In genomic region chr4:86935833-86936721, GRCh38 we compare ENCODE assay signal across 8 cellular contexts. TPM values are rescaled to one million over a fixed set of nuclear protein-coding genes. Genes with fewer than 3 reads are reported as not detected.
DNase-seq lines count a peak whose midpoint lies in the region; ATAC-seq and TF ChIP-seq lines count a peak whose summit lies in the region.

No MANE protein-coding gene starts in this region.

- peak overlapping the region; percentile 67 for H4K8ac ChIP-seq in trophoblast cell (ENCODE audit: low read depth, low read length)

- H3K79me1 ChIP-seq in trophoblast cell (ENCODE audit: low read length), result peaks cover 13% of the 10 kb centered on the region

- no peak overlapping the region for H4K12ac ChIP-seq in trophoblast cell (ENCODE audit: low read depth, low read length)

- H3K23ac ChIP-seq in trophoblast cell (ENCODE audit: low read length), result no peak overlapping the region

- H3K27me3 ChIP-seq in BLaER1 treated with 17β-estradiol and CSF1 and Interleukin-3, amounts not matched to agents 10 nM and 100 nM, result no peaks in the 10 kb centered on the region
- H3K27me3 ChIP-seq in trophoblast cell (ENCODE audit: insufficient read depth, low read length), result no peaks in the 10 kb centered on the region
- H3K27me3 ChIP-seq in upper lobe of left lung, result no peaks in the 10 kb centered on the region

- H3K27ac ChIP-seq in BLaER1 treated with 17β-estradiol and CSF1 and Interleukin-3, amounts not matched to agents 10 nM and 100 nM, result peak overlapping the region; percentile 88 to 94 (median 91)
- H3K27ac ChIP-seq in trophoblast cell (ENCODE audit: low read depth, low read length) (peak overlapping the region; percentile 56), upper lobe of left lung (peak overlapping the region; percentile 93 to 99 (median 97))

- TF ChIP-seq EP300 in upper lobe of left lung (IDR thresholded peaks at IDR 0.05), result no peak

- peaks cover 8% of the 10 kb centered on the region for H3K79me2 ChIP-seq in trophoblast cell (ENCODE audit: control insufficient read depth, insufficient read depth, low read length, poor library complexity)

- peak overlapping the region; percentile 40 for H3K14ac ChIP-seq in trophoblast cell (ENCODE audit: low read length)

- H2AK5ac ChIP-seq in trophoblast cell (ENCODE audit: low read length), result no peak overlapping the region

- H2BK12ac ChIP-seq in trophoblast cell (ENCODE audit: low read length), result no peak overlapping the region

- TF ChIP-seq POLR2A in upper lobe of left lung (IDR thresholded peaks at IDR 0.05), result peak in 3 of 4 donors; percentile 35 to 78 (median 68)

- no peaks in the 10 kb centered on the region for H3K9me3 ChIP-seq in BLaER1 treated with 17β-estradiol and CSF1 and Interleukin-3, amounts not matched to agents 10 nM and 100 nM (replicated peaks in 1 of 11)
- H3K9me3 ChIP-seq in trophoblast cell (ENCODE audit: insufficient read depth, low read depth, low read length), result peaks cover 2% of the 10 kb centered on the region
- no peaks in the 10 kb centered on the region for H3K9me3 ChIP-seq in upper lobe of left lung

- DNase-seq in SIG-M5 (lab: John Stamatoyannopoulos, UW), result peak; percentile 42
- DNase-seq in activated gamma-delta T cell treated with anti-CD3 and anti-CD28 coated beads, Interleukin-2, amount 50 U/mL, for 16 hours (ENCODE audit: low read depth), result peak; percentile 58
- DNase-seq in head of caudate nucleus, result peak; percentile 17 to 79 (median 48)
- DNase-seq in trophoblast cell, result peak; percentile 88 to 91
- DNase-seq in upper lobe of left lung, result peak; percentile 81 to 89

- no peak for TF ChIP-seq CTCF in upper lobe of left lung (IDR thresholded peaks at IDR 0.05)

- H4K20me1 ChIP-seq in BLaER1 treated with 17β-estradiol and CSF1 and Interleukin-3, amounts not matched to agents 10 nM and 100 nM, result peaks cover 0 to 9% (median 0%) of the 10 kb centered on the region in 11 experiments; a peak in 6 of 22 replicates

- H3K9ac ChIP-seq in BLaER1 treated with 17β-estradiol and CSF1 and Interleukin-3, amounts not matched to agents 10 nM and 100 nM, result peak overlapping the region; percentile 87 to 98 (median 93)
- H3K9ac ChIP-seq in trophoblast cell (ENCODE audit: low read length), result no peak overlapping the region

- ATAC-seq in GM19328 (IDR thresholded peaks at IDR 0.05; ENCODE audit: unreplicated experiment) (peak; percentile 20), HG03457 (IDR thresholded peaks at IDR 0.05; ENCODE audit: unreplicated experiment) (peak; percentile 22), upper lobe of left lung (ENCODE audit: low FRiP score in 2 of 2) (peak; percentile 77 to 81)

- H2AFZ ChIP-seq in trophoblast cell (ENCODE audit: insufficient read depth, low read length, poor library complexity), result peak overlapping the region; percentile 96

- H2BK120ac ChIP-seq in trophoblast cell (ENCODE audit: insufficient read depth, low read length, poor library complexity), result no peak overlapping the region

- intact Hi-C loops in head of caudate nucleus (cut with DNase I), result loop anchor here (2.0 kb wide), 1 partner anchor 71 kb away; no protein-coding TSS in a partner anchor

- peak overlapping the region; percentile 80 to 98 (median 92) for H3K4me3 ChIP-seq in BLaER1 treated with 17β-estradiol and CSF1 and Interleukin-3, amounts not matched to agents 10 nM and 100 nM
- H3K4me3 ChIP-seq in trophoblast cell (ENCODE audit: low read depth, low read length) (peak overlapping the region; percentile 90), upper lobe of left lung (peak overlapping the region; percentile 72 to 95 (median 91))

- WGBS in trophoblast cell (ENCODE audit: extremely low coverage, insufficient coverage, insufficient read length), result no CpG with 5 or more reads among the region's 36 CpGs
- WGBS in upper lobe of left lung, 2 donors, result 3 to 5% methylated on average over 36 of the region's 36 CpGs

- no peak overlapping the region for H2BK5ac ChIP-seq in trophoblast cell (ENCODE audit: low read depth, low read length, poor library complexity)

- no peak overlapping the region for H3K18ac ChIP-seq in trophoblast cell (ENCODE audit: low read length)

- H3K4ac ChIP-seq in trophoblast cell (ENCODE audit: low read depth, low read length), result no peak overlapping the region

- peaks cover 4 to 13% (median 6%) of the 10 kb centered on the region in 11 experiments; a peak in 17 of 22 replicates for H3K36me3 ChIP-seq in BLaER1 treated with 17β-estradiol and CSF1 and Interleukin-3, amounts not matched to agents 10 nM and 100 nM
- no peaks in the 10 kb centered on the region for H3K36me3 ChIP-seq in trophoblast cell (ENCODE audit: control insufficient read depth in 1 of 2, insufficient read depth in 2 of 2, low read length in 2 of 2)
- H3K36me3 ChIP-seq in upper lobe of left lung, result peaks cover 0 to 5% (median 0%) of the 10 kb centered on the region in 4 donors

- H3K4me2 ChIP-seq in BLaER1 treated with 17β-estradiol and CSF1 and Interleukin-3, amounts not matched to agents 10 nM and 100 nM, result peak overlapping the region; percentile 79 to 97 (median 92)
- peak overlapping the region; percentile 87 for H3K4me2 ChIP-seq in trophoblast cell (ENCODE audit: low read length)

- peak overlapping the region; percentile 75 for H4K91ac ChIP-seq in trophoblast cell (ENCODE audit: low read depth, low read length)

- H3K4me1 ChIP-seq in BLaER1 treated with 17β-estradiol and CSF1 and Interleukin-3, amounts not matched to agents 10 nM and 100 nM, result peaks cover 44 to 55% (median 48%) of the 10 kb centered on the region in 10 experiments
- H3K4me1 ChIP-seq in trophoblast cell (ENCODE audit: control insufficient read depth in 1 of 2, insufficient read depth in 2 of 2, low read length in 2 of 2), result peaks cover 0 to 2% of the 10 kb centered on the region in 2 experiments
- peaks cover 44 to 63% (median 50%) of the 10 kb centered on the region in 4 donors for H3K4me1 ChIP-seq in upper lobe of left lung

RNA-seq across cellular contexts. Expression of gene AFF1, which starts 1.3 kb away (rescaled TPM):
- polyA plus RNA-seq in trophoblast cell (2013), result 55.5 and 56.1 TPM in 2 replicates
- total RNA-seq in upper lobe of left lung, result 100 to 1,000 TPM in 1 of 6 donors, 10 to 100 TPM in 5; 45.5 to 124 (median 83.9) TPM

RNA-seq across cellular contexts. Expression of gene C4orf36, which starts 43.9 kb away (rescaled TPM):
- polyA plus RNA-seq in trophoblast cell (2013), result 0.68 and 0.76 TPM in 2 replicates
- total RNA-seq in upper lobe of left lung, result 1 to 10 TPM in 5 of 6 donors, under 1 TPM in 1; 0.57 to 7.3 (median 2.4) TPM

Comparison
In these comparisons a context has a peak if more than half of its experiments do, and no peak if none do; other contexts are left out.
1. Peak in every context shown above with its lines: DNase-seq, ATAC-seq, H3K4me3 ChIP-seq and H3K27ac ChIP-seq.
2. ATAC-seq: peak in every context shown above with its lines; median percentile 79 in upper lobe of left lung; 22 in HG03457; 20 in GM19328.